Comparison of ENCODE assay signal across 8 cellular contexts in the genomic region with DNA sequence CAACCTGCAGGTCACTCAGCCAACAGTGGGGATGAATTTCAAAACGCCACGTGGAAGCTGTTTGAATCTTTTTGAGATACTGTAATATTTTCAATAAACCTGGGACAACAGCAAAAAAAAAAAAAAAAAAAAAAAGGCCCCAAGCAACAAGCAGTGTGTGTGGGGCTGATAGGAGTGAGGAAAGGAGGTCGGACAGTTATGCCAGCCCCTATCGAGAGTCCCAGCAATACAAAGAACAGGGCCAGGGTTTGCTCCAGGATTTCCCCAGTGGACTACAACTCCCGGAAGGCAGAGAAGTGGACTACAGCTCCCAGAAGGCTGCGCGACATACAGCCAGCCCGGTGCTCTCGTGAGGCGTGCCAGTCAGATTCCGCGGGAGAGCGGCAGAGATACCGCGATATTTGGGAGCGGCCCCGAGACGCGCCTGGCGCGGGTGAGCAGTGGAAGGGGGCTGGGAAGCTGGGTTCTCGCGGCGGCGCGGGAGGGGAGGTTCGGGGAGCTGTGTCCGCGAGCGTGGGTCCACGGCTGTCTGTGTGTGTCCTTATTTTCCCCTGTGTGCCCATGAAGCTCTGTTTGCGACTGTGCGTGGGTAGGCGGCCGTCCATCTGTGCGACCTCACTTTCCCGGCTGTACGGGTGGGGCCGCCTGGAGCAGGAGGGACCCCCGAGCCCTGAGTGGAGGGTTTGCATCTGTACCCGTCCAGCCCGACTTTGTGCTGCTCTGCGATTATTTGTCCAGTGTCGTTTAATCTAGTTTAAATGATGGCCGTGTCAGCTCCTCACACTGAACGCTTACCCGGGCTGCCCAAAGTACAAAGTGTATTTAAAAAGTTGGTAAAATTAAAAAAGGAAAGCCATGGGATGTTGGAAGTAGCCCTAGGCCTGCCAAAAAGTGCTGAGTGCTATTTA. TPM values are rescaled to one million over a fixed set of nuclear protein-coding genes. Genes with fewer than 3 reads are reported as not detected.
A peak's percentile ranks its signal among the peaks of the same experiment; 100 is the strongest.
DNase-seq lines count a peak whose midpoint lies in the region; ATAC-seq, FAIRE-seq and TF ChIP-seq lines count a peak whose summit lies in the region.

A gene with protein sequence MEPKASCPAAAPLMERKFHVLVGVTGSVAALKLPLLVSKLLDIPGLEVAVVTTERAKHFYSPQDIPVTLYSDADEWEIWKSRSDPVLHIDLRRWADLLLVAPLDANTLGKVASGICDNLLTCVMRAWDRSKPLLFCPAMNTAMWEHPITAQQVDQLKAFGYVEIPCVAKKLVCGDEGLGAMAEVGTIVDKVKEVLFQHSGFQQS (plus strand): TSS at position 397 of the 908 bp plus-strand sequence. CDS start 4,729 bp downstream, outside the sequence.

- H3K4me3 ChIP-seq in WI38 (ENCODE audit: low read depth, low read length): peak within 1 kb of the TSS; percentile 96
- peak within 1 kb of the TSS; percentile 92 for H3K4me3 ChIP-seq in bronchial epithelial cell (ENCODE audit: low read depth, low read length)
- H3K4me3 ChIP-seq in iPS-20b (ENCODE audit: low read length): peak within 1 kb of the TSS; percentile 96
- peak within 1 kb of the TSS; percentile 63 to 79 for H3K4me3 ChIP-seq in small intestine (ENCODE audit: low read depth in 1 of 2, low read length in 2 of 2)

- H3K4me1 ChIP-seq in iPS-20b (ENCODE audit: insufficient read depth, low read length) (no peaks in the 10 kb centered on the region), small intestine (ENCODE audit: control insufficient read depth in 2 of 2, insufficient read depth in 1 of 2, low read depth in 1 of 2, low read length in 1 of 2) (no peaks in the 10 kb centered on the region)

- DNase-seq in ACHN (peak; percentile 92), NCI-H2227 treated with DMSO at 0.1 percent for 48 hours (lab: John Stamatoyannopoulos, UW) (peak; percentile 90), bronchial epithelial cell (ENCODE audit: low read depth) (peak; percentile 85), small intestine (peak; percentile 97)

- ATAC-seq in GM18907 (IDR thresholded peaks at IDR 0.05; ENCODE audit: unreplicated experiment) (peak; percentile 89), HG03159 (IDR thresholded peaks at IDR 0.05; ENCODE audit: unreplicated experiment) (peak; percentile 93)

- WGBS in small intestine, 3 donors: 3 to 4% (median 3%) methylated on average over 43 to 47 of the region's 47 CpGs

- H3K36me3 ChIP-seq in bronchial epithelial cell (ENCODE audit: control insufficient read depth, insufficient read depth, low read length): no peaks in the 10 kb centered on the region
- H3K36me3 ChIP-seq in iPS-20b (ENCODE audit: insufficient read depth, low read depth, low read length): peaks cover 11% of the 10 kb centered on the region; the same call in 1 of the 2 replicates
- H3K36me3 ChIP-seq in small intestine (ENCODE audit: control insufficient read depth in 2 of 2, insufficient read depth in 2 of 2, low read length in 2 of 2): peaks cover 0 to 2% of the 10 kb centered on the region in 2 donors

- H3K27me3 ChIP-seq in bronchial epithelial cell (ENCODE audit: control insufficient read depth, insufficient read depth, low read length) (no peaks in the 10 kb centered on the region), iPS-20b (ENCODE audit: insufficient read depth, low read length) (no peaks in the 10 kb centered on the region), small intestine (ENCODE audit: control insufficient read depth in 2 of 2, insufficient read depth in 2 of 2, low read length in 2 of 2) (no peaks in the 10 kb centered on the region)

- in situ Hi-C loops in ACHN (cut with HindIII; ENCODE audit: low pct_ligation_motif_present, low pct_unique_long_range_greater_than_20kb, low sequenced_read_pairs): no loop called here

- H3K9me3 ChIP-seq in iPS-20b (ENCODE audit: insufficient read depth, low read depth, low read length): no peaks in the 10 kb centered on the region
- H3K9me3 ChIP-seq in small intestine (ENCODE audit: control insufficient read depth, low read depth): no peaks in the 10 kb centered on the region

- H3K27ac ChIP-seq in iPS-20b (ENCODE audit: low read length) (peak within 1 kb of the TSS; percentile 84), small intestine (ENCODE audit: low read depth in 1 of 2, low read length in 1 of 2) (peak within 1 kb of the TSS; percentile 73 to 85)

- peak within 1 kb of the TSS; percentile 100 for H3K9ac ChIP-seq in iPS-20b (ENCODE audit: low read depth, low read length)

- TF ChIP-seq CTCF in WI38 (IDR thresholded peaks at IDR 0.05; ENCODE audit: low read depth, low read length) (no peak), bronchial epithelial cell (IDR thresholded peaks at IDR 0.05; ENCODE audit: insufficient read depth, low read length, severe bottlenecking) (no peak)

- no peak for FAIRE-seq in bronchial epithelial cell (lab: Jason Lieb, UNC)
- no peak for FAIRE-seq in small intestine (lab: Jason Lieb, UNC)

RNA-seq across cellular contexts. Expression of the gene that starts here (rescaled TPM):
- 13.2 and 14.8 TPM in 2 replicates for total RNA-seq in bronchial epithelial cell
- 10 to 100 TPM; 15.9 to 29.4 (median 19.5) TPM for polyA plus RNA-seq in small intestine

Comparison
In these comparisons a context has a peak if more than half of its experiments do, and no peak if none do; other contexts are left out.
1. Peak in every context shown above with its lines: DNase-seq, ATAC-seq, H3K4me3 ChIP-seq and H3K27ac ChIP-seq.